Comparison of ENCODE assay signal across 29 cellular contexts in the genomic region with DNA sequence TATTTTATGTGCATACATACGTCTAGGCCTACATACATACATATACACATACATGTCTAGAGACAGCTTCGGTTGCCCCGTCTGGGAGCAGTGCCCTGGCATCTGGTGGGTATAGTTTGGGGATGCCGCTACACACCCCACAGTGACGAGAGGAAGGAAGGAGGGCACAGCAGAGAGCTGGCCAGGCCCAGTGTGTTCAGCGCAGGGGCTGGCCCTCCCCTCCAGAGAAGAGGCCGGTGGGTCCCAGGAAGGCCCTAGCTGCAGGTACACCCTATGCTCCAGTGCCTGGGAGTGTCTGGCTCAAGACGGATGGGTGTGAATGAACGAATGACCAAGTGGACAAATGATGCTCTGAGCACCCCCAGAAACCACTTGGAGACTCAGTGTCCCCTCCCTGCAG.
"Had no signal": no experiment of that assay in that cellular context is flagged by ENCODE, and none has a peak within 500 bp of the region (broad histone marks: within the 10 kb centered on the region; RNA-seq: fewer than 3 reads in every experiment).

No MANE protein-coding gene starts in this region.

- H3K9me3 Mint-ChIP-seq: natural killer cell; nephron progenitor cell; neural crest cell; stimulated activated memory B cell treated with anti-CD40 and anti-IgM and Interleukin-4, amounts not matched to agents 10 μg/mL and 1 μg/mL and 100 μg/mL, for 72 hours; stimulated activated naive CD8-positive, alpha-beta T cell treated with anti-CD3 and anti-CD28 coated beads, Interleukin-15, amount 100 ng/mL, for 72 hours; type B pancreatic cell had no signal

- H3K36me3 Mint-ChIP-seq: naive B cell; natural killer cell; stimulated activated memory B cell treated with anti-CD40 and anti-IgM and Interleukin-4, amounts not matched to agents 10 μg/mL and 1 μg/mL and 100 μg/mL, for 72 hours; type B pancreatic cell had no signal

- DNase-seq: naive B cell; natural killer cell; nephron progenitor cell; nucleus accumbens; pancreas; right cardiac atrium; sigmoid colon; small intestine; stimulated activated CD4-positive, alpha-beta T cell treated with anti-CD3 and anti-CD28 coated beads, Interleukin-12 subunit alpha, Interleukin-12 subunit beta, amount 100 ng/mL, for 4 hours; stimulated activated CD4-positive, alpha-beta T cell treated with anti-CD3 and anti-CD28 coated beads, Interleukin-1b, Interleukin-23, amount 100 ng/mL, for 48 hours; stimulated activated CD4-positive, alpha-beta T cell treated with anti-CD3 and anti-CD28 coated beads, Interleukin-4, amount 100 ng/mL, for 1 hour; stimulated activated CD4-positive, alpha-beta T cell treated with anti-CD3 and anti-CD28 coated beads, Interleukin-4, amount 100 ng/mL, for 4 hours; stimulated activated CD8-positive, alpha-beta memory T cell treated with anti-CD3 and anti-CD28 coated beads, Interleukin-4, amount 100 ng/mL, for 48 hours; stimulated activated naive CD4-positive, alpha-beta T cell; stimulated activated naive CD8-positive, alpha-beta T cell treated with anti-CD3 and anti-CD28 coated beads, Interleukin-15, amount 100 ng/mL, for 72 hours; stimulated activated naive CD8-positive, alpha-beta T cell treated with anti-CD3 and anti-CD28 coated beads, Interleukin-15, Interleukin-2, amounts not matched to agents 100 U/mL and 50 U/mL, for 24 hours; substantia nigra; testis; tibial artery; transverse colon; upper lobe of right lung; uterus had no signal

- H3K27ac ChIP-seq: neutrophil, pancreas, prostate gland, right lobe of liver, sigmoid colon, suprapubic skin, testis, tibial artery, transverse colon, upper lobe of right lung, uterus had no signal

- H3K4me3 ChIP-seq: pancreas, prostate gland, right lobe of liver, sigmoid colon, suprapubic skin, testis, tibial artery, transverse colon, upper lobe of right lung, uterus had no signal

- H3K27me3 Mint-ChIP-seq: naive B cell; stimulated activated memory B cell treated with anti-CD40 and anti-IgM and Interleukin-4, amounts not matched to agents 10 μg/mL and 1 μg/mL and 100 μg/mL, for 72 hours; stimulated activated naive CD8-positive, alpha-beta T cell treated with anti-CD3 and anti-CD28 coated beads, Interleukin-15, amount 100 ng/mL, for 72 hours had no signal

- H3K27ac Mint-ChIP-seq: natural killer cell; nephron progenitor cell; stimulated activated memory B cell treated with anti-CD40 and anti-IgM and Interleukin-4, amounts not matched to agents 10 μg/mL and 1 μg/mL and 100 μg/mL, for 72 hours; stimulated activated naive CD8-positive, alpha-beta T cell treated with anti-CD3 and anti-CD28 coated beads, Interleukin-15, amount 100 ng/mL, for 72 hours; type B pancreatic cell had no signal

- H3K4me3 Mint-ChIP-seq: naive B cell; natural killer cell; nephron progenitor cell; neural crest cell; stimulated activated memory B cell treated with anti-CD40 and anti-IgM and Interleukin-4, amounts not matched to agents 10 μg/mL and 1 μg/mL and 100 μg/mL, for 72 hours; stimulated activated naive CD8-positive, alpha-beta T cell treated with anti-CD3 and anti-CD28 coated beads, Interleukin-15, amount 100 ng/mL, for 72 hours; type B pancreatic cell had no signal

- H3K9me3 ChIP-seq: neutrophil, pancreas, prostate gland, right lobe of liver, sigmoid colon, suprapubic skin, testis, tibial artery, transverse colon, upper lobe of right lung, uterus had no signal

- H3K27me3 ChIP-seq: neutrophil, pancreas, right lobe of liver, testis, transverse colon, upper lobe of right lung, uterus had no signal

- H3K36me3 ChIP-seq: neutrophil, pancreas, prostate gland, right lobe of liver, sigmoid colon, suprapubic skin, tibial artery, transverse colon, upper lobe of right lung, uterus had no signal

- ATAC-seq: natural killer cell; pancreas; right cardiac atrium; right lobe of liver; stimulated activated memory B cell treated with anti-CD40 and anti-IgM and Interleukin-4, amounts not matched to agents 10 μg/mL and 1 μg/mL and 100 μg/mL, for 72 hours; stimulated activated naive CD8-positive, alpha-beta T cell treated with anti-CD3 and anti-CD28 coated beads, Interleukin-15, amount 100 ng/mL, for 72 hours; stimulated activated naive CD8-positive, alpha-beta T cell treated with anti-CD3 and anti-CD28 coated beads, Interleukin-15, Interleukin-2, amounts not matched to agents 100 U/mL and 50 U/mL, for 24 hours; upper lobe of right lung had no signal

- H3K4me1 ChIP-seq: pancreas, prostate gland, right lobe of liver, sigmoid colon, suprapubic skin, testis, tibial artery, transverse colon, upper lobe of right lung, uterus had no signal

- H3K4me1 Mint-ChIP-seq: naive B cell; natural killer cell; nephron progenitor cell; stimulated activated memory B cell treated with anti-CD40 and anti-IgM and Interleukin-4, amounts not matched to agents 10 μg/mL and 1 μg/mL and 100 μg/mL, for 72 hours; stimulated activated naive CD8-positive, alpha-beta T cell treated with anti-CD3 and anti-CD28 coated beads, Interleukin-15, amount 100 ng/mL, for 72 hours had no signal

- FAIRE-seq: pancreas, small intestine had no signal
